In the genomic region with DNA sequence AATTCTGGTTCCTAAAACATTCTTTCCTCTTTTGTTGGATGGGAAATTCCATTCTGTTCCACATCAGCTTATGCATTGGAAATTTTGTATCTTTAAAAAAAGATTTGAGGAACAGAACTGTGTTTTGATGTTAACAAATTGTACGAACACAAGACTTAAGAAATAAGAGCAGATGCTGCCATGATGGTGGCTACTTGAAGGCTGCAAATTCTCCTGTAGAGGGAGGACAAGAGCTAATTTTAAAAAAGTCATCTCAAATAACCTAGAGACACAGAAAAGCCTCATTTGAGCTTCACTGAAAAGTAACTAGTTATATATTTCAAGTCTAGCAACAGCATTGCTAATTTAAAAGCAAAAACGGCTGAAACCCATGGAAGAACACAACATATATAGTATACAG, we compare ENCODE assay signal across 8 cellular contexts. TPM values are rescaled to one million over a fixed set of nuclear protein-coding genes. Genes with fewer than 3 reads are reported as not detected.
A peak's percentile ranks its signal among the peaks of the same experiment; 100 is the strongest.
DNase-seq lines count a peak whose midpoint lies in the region; ATAC-seq and TF ChIP-seq lines count a peak whose summit lies in the region.

No MANE protein-coding gene starts in this region.

- H3K36me3 Mint-ChIP-seq in activated CD4-positive, alpha-beta T cell treated with anti-CD3 and anti-CD28 coated beads, Interleukin-2, amount 10 ng/mL, durations not matched to agents 7 days and 5 days (ENCODE audit: low read depth): peaks cover 12% of the 10 kb centered on the region
- H3K36me3 Mint-ChIP-seq in Calu3 (ENCODE audit: insufficient read depth, unreplicated experiment): peaks cover 5% of the 10 kb centered on the region

- no peak overlapping the region for H3K4me3 Mint-ChIP-seq in activated CD4-positive, alpha-beta T cell treated with anti-CD3 and anti-CD28 coated beads, Interleukin-2, amount 10 ng/mL, durations not matched to agents 7 days and 5 days
- H3K4me3 Mint-ChIP-seq in Calu3 (ENCODE audit: low read depth, unreplicated experiment): no peak overlapping the region

- H3K27ac ChIP-seq in dorsolateral prefrontal cortex: peak overlapping the region in 20 of 59 donors; percentile 1 to 63 (median 32)
- no peak overlapping the region for H3K27ac ChIP-seq in esophagus muscularis mucosa (replicated peaks in 1 of 4)

- BruUV-seq in Calu3 (replicated peaks; lab: Mats Ljungman, UMichigan): no TSS peak

- ATAC-seq in GM21515 (IDR thresholded peaks at IDR 0.05; ENCODE audit: unreplicated experiment): no peak

- peaks cover 0 to 37% (median 11%) of the 10 kb centered on the region in 4 donors for H3K36me3 ChIP-seq in esophagus muscularis mucosa

- CTCF ChIA-PET in activated CD4-positive, alpha-beta T cell treated with anti-CD3 and anti-CD28 coated beads, Interleukin-2, amount 10 ng/mL, durations not matched to agents 7 days and 5 days (lab: Charles Lee): interaction anchor here (0.6 to 1.1 kb wide), 7 partner anchors 11 to 286 kb away, joined by 3 to 4 read pairs (median 3); no protein-coding TSS in a partner anchor
- CTCF ChIA-PET in Calu3 (lab: Charles Lee): interaction anchor here (0.6 to 1.2 kb wide), 2 partner anchors 13 to 85 kb away, joined by 3 to 5 read pairs; no protein-coding TSS in a partner anchor

- no peaks in the 10 kb centered on the region for H3K9me3 ChIP-seq in esophagus muscularis mucosa

- DNase-seq in activated CD4-positive, alpha-beta T cell treated with anti-CD3 and anti-CD28 coated beads, Interleukin-2, amount 10 ng/mL, durations not matched to agents 7 days and 5 days: no peak
- DNase-seq in activated CD4-positive, alpha-beta T cell treated with anti-CD3 and anti-CD28 coated beads, Interleukin-2, amount 50 U/mL, for 1 hour: no peak
- DNase-seq in NCI-H2171 (lab: John Stamatoyannopoulos, UW) (peak; percentile 14), dorsolateral prefrontal cortex (no peak), retinal pigment epithelial cell (ENCODE audit: low read depth) (no peak), esophagus muscularis mucosa (ENCODE audit: extremely low spot score) (no peak), Calu3 (no peak)

- H3K4me3 ChIP-seq in dorsolateral prefrontal cortex (no peak overlapping the region), retinal pigment epithelial cell (ENCODE audit: low read length) (no peak overlapping the region), esophagus muscularis mucosa (no peak overlapping the region)

- POLR2A ChIA-PET in activated CD4-positive, alpha-beta T cell treated with anti-CD3 and anti-CD28 coated beads, Interleukin-2, amount 10 ng/mL, durations not matched to agents 7 days and 5 days (lab: Charles Lee): no interaction called here

- no peaks in the 10 kb centered on the region for H3K9me3 Mint-ChIP-seq in activated CD4-positive, alpha-beta T cell treated with anti-CD3 and anti-CD28 coated beads, Interleukin-2, amount 10 ng/mL, durations not matched to agents 7 days and 5 days
- H3K9me3 Mint-ChIP-seq in Calu3 (ENCODE audit: low read depth, unreplicated experiment): no peaks in the 10 kb centered on the region

- H3K27me3 ChIP-seq in dorsolateral prefrontal cortex: no peaks in the 10 kb centered on the region
- H3K27me3 ChIP-seq in esophagus muscularis mucosa: no peaks in the 10 kb centered on the region

- H3K4me1 Mint-ChIP-seq in activated CD4-positive, alpha-beta T cell treated with anti-CD3 and anti-CD28 coated beads, Interleukin-2, amount 10 ng/mL, durations not matched to agents 7 days and 5 days: peaks cover 18% of the 10 kb centered on the region
- H3K4me1 Mint-ChIP-seq in Calu3 (ENCODE audit: low read depth, unreplicated experiment): no peaks in the 10 kb centered on the region

- TF ChIP-seq CTCF in dorsolateral prefrontal cortex (IDR thresholded peaks at IDR 0.05 in 54 of 56, conservative IDR thresholded peaks at IDR 0.05 in 2 of 56; ENCODE audit: low read depth in 1 of 56, partially characterized antibody in 56 of 56) (peak in 44 of 56 donors; percentile 17 to 54 (median 30)), retinal pigment epithelial cell (conservative IDR thresholded peaks at IDR 0.05; ENCODE audit: low read depth, low read length) (peak; percentile 56), esophagus muscularis mucosa (IDR thresholded peaks at IDR 0.05) (peak in 1 of 3 experiments; percentile 24), Calu3 (IDR thresholded peaks at IDR 0.05; ENCODE audit: unreplicated experiment) (no peak)

- WGBS in esophagus muscularis mucosa: 79% methylated on average over 2 of the region's 2 CpGs

- H3K27me3 Mint-ChIP-seq in activated CD4-positive, alpha-beta T cell treated with anti-CD3 and anti-CD28 coated beads, Interleukin-2, amount 10 ng/mL, durations not matched to agents 7 days and 5 days: no peaks in the 10 kb centered on the region
- H3K27me3 Mint-ChIP-seq in Calu3 (ENCODE audit: unreplicated experiment): no peaks in the 10 kb centered on the region

- intact Hi-C loops in dorsolateral prefrontal cortex (cut with DNase I): no loop called here
- intact Hi-C loops in esophagus muscularis mucosa (cut with DNase I): no loop called here
- intact Hi-C loops in Calu3 (cut with micrococcal nuclease; ENCODE audit: unreplicated experiment): no loop called here

- H3K4me1 ChIP-seq in esophagus muscularis mucosa: no peaks in the 10 kb centered on the region

- peak overlapping the region; percentile 5 for H3K27ac Mint-ChIP-seq in activated CD4-positive, alpha-beta T cell treated with anti-CD3 and anti-CD28 coated beads, Interleukin-2, amount 10 ng/mL, durations not matched to agents 7 days and 5 days
- no peak overlapping the region for H3K27ac Mint-ChIP-seq in Calu3 (ENCODE audit: unreplicated experiment)

- no peak for TF ChIP-seq POLR2A in esophagus muscularis mucosa (IDR thresholded peaks at IDR 0.05; ENCODE audit: low read depth)

- TF ChIP-seq EP300 in esophagus muscularis mucosa (IDR thresholded peaks at IDR 0.05): no peak

RNA-seq across cellular contexts. Expression of a gene that starts 29.8 kb away (rescaled TPM):
- 100 to 1,000 TPM; 161 to 201 TPM for total RNA-seq in activated CD4-positive, alpha-beta T cell treated with anti-CD3 and anti-CD28 coated beads, Interleukin-2, amount 10 ng/mL, durations not matched to agents 7 days and 5 days
- total RNA-seq in dorsolateral prefrontal cortex (100 to 1,000 TPM; 147 to 282 (median 221) TPM), esophagus muscularis mucosa (100 to 1,000 TPM; 235 to 279 (median 262) TPM), Calu3 (2022) (128 and 132 TPM in 2 replicates)

RNA-seq across cellular contexts. Expression of a gene that starts 53.6 kb away (rescaled TPM):
- 10 to 100 TPM; 19.7 to 25.8 TPM for total RNA-seq in activated CD4-positive, alpha-beta T cell treated with anti-CD3 and anti-CD28 coated beads, Interleukin-2, amount 10 ng/mL, durations not matched to agents 7 days and 5 days
- total RNA-seq in dorsolateral prefrontal cortex (10 to 100 TPM; 18.7 to 40.2 (median 29.5) TPM), esophagus muscularis mucosa (10 to 100 TPM; 19.2 to 43.5 (median 26.8) TPM), Calu3 (2022) (12.6 and 13.1 TPM in 2 replicates)
